Comparison of ENCODE assay signal across 7 cellular contexts in the genomic region with DNA sequence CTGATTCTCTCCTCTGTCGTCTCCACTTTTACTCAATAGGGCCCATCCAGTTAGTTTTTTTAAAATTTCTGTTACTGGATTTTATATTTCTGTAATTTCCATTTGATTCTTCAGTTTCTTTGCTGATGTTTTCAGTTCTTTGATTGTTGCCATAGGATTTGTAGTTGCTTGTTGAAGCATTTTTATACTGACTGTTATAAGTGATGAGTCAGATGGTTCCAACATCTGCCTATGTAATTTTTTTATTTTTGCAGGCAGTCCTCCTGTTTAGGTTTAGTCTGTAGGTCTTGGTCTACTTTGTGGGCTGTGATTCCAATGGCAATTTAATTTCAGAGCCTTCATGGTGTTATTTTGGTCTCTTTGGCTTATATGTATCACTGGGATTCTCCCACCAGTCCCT. TPM values are rescaled to one million over a fixed set of nuclear protein-coding genes. Genes with fewer than 3 reads are reported as not detected.
"Had no signal": no experiment of that assay in that cellular context is flagged by ENCODE, and none has a peak within 500 bp of the region (broad histone marks: within the 10 kb centered on the region; RNA-seq: fewer than 3 reads in every experiment).

No MANE protein-coding gene starts in this region.

RNA-seq across cellular contexts. Expression of a gene that starts 56.4 kb away (rescaled TPM):
- total RNA-seq: activated CD4-positive, alpha-beta memory T cell treated with anti-CD3 and anti-CD28 coated beads for 36 hours; activated T-cell treated with anti-CD3 and anti-CD28 coated beads, Interleukin-2, amount 50 U/mL, for 4 hours; cardiac muscle cell; chondrocyte; RPMI7951; SJCRH30; T-helper 1 cell treated with Interleukin-12 subunit alpha and Interleukin-12 subunit beta and Interleukin-4 antibody, amounts not matched to agents 30 ng/mL and 1 ng/mL, for 36 hours had no signal
- polyA plus RNA-seq: cardiac muscle cell had no signal
